In the genomic region with DNA sequence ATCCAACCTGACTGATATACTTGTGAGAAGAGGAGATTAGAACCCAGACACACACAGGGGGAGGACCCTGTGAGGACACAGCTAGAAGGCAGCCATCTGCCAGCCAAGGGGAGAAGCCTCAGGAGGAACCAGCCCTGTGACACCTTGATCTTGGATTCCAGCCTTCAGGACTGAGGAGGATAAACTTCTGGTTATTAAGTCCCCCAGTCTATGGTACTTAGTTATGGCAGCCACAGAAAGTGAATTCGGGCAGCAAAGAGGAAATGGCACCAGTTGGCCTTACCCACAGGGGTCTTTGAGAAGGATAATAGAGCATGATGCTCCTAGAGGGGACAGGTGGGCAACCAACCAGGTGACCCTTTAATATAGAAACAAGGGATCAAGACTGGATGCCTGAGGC, we compare ENCODE assay signal across 9 cellular contexts. TPM values are rescaled to one million over a fixed set of nuclear protein-coding genes. Genes with fewer than 3 reads are reported as not detected.
"Had no signal": no experiment of that assay in that cellular context is flagged by ENCODE, and none has a peak within 500 bp of the region (broad histone marks: within the 10 kb centered on the region; RNA-seq: fewer than 3 reads in every experiment).

No MANE protein-coding gene starts in this region.

- H3K4me3 ChIP-seq: GM12878 had no signal

- FAIRE-seq: G401.6, GM12878, GM12891, GM12892, GM18507, GM19239 had no signal

- DNase-seq: GDM1, GF-D8 had no signal

- ATAC-seq: GM12878 had no signal

RNA-seq across cellular contexts. Expression of gene ASCL2, which starts 49.4 kb away (rescaled TPM):
- total RNA-seq: G401, GM12878 had no signal
- polyA plus RNA-seq: GM12878 had no signal

RNA-seq across cellular contexts. Expression of gene TH, which starts 49.4 kb away (rescaled TPM):
- total RNA-seq: G401, GM12878 had no signal
- polyA plus RNA-seq: GM12878 had no signal
